15 cellular contexts compared by ENCODE assay signal in the genomic region with DNA sequence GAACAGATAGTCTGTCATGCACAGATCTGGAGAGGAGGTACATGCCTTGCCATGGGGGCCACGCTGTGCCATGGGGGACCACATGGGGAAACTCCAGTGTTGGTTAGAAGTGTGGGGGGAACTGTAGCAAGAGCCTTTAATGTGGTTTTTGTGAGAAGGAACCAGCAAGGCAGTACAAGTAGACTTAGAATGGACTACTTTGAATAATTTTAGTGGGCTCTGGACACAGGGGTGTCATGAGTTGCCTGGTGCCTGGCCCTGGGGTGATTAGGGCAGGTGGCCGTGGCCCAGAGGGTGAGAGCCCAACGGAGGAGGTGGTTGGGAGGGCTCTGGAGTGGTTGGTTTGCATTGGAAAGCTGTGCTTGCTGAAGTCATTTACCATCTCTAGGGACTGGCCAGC.
"Had no signal": no experiment of that assay in that cellular context is flagged by ENCODE, and none has a peak within 500 bp of the region (broad histone marks: within the 10 kb centered on the region; RNA-seq: fewer than 3 reads in every experiment).

No MANE protein-coding gene starts in this region.

- H3K27ac Mint-ChIP-seq: activated CD4-positive, alpha-beta T cell treated with anti-CD3 and anti-CD28 coated beads, Interleukin-2, amount 10 ng/mL, durations not matched to agents 7 days and 5 days; activated CD8-positive, alpha-beta memory T cell treated with anti-CD3 and anti-CD28 coated beads, Interleukin-2, amount 10 ng/mL, durations not matched to agents 7 days and 5 days; activated naive CD8-positive, alpha-beta T cell treated with anti-CD3 and anti-CD28 coated beads, Interleukin-2, amount 10 ng/mL, durations not matched to agents 7 days and 5 days; mesothelial cell of epicardium; neural progenitor cell had no signal

- DNase-seq: activated CD4-positive, alpha-beta T cell treated with anti-CD3 and anti-CD28 coated beads, Interleukin-2, amount 10 ng/mL, durations not matched to agents 7 days and 5 days; activated CD8-positive, alpha-beta memory T cell treated with anti-CD3 and anti-CD28 coated beads, Interleukin-2, amount 10 ng/mL, durations not matched to agents 7 days and 5 days; activated gamma-delta T cell; activated naive CD8-positive, alpha-beta T cell treated with anti-CD3 and anti-CD28 coated beads, Interleukin-2, amount 10 ng/mL, durations not matched to agents 7 days and 5 days; activated T-cell treated with anti-CD3 and anti-CD28 coated beads, Interleukin-2, amount 50 U/mL, for 4 hours; esophagus squamous epithelium; foreskin fibroblast; glutamatergic neuron; left cardiac atrium; lower lobe of right lung; pancreas; stimulated activated CD4-positive, alpha-beta T cell treated with anti-CD3 and anti-CD28 coated beads, Interleukin-15, amount 100 ng/mL, for 24 hours; thyroid gland had no signal

- H3K4me3 Mint-ChIP-seq: activated CD4-positive, alpha-beta T cell treated with anti-CD3 and anti-CD28 coated beads, Interleukin-2, amount 10 ng/mL, durations not matched to agents 7 days and 5 days; activated CD8-positive, alpha-beta memory T cell treated with anti-CD3 and anti-CD28 coated beads, Interleukin-2, amount 10 ng/mL, durations not matched to agents 7 days and 5 days; activated naive CD8-positive, alpha-beta T cell treated with anti-CD3 and anti-CD28 coated beads, Interleukin-2, amount 10 ng/mL, durations not matched to agents 7 days and 5 days; activated T-cell treated with anti-CD3 and anti-CD28 coated beads, Interleukin-2, amount 50 U/mL, for 4 hours; mesothelial cell of epicardium; neural progenitor cell had no signal

- ATAC-seq: activated CD8-positive, alpha-beta memory T cell treated with anti-CD3 and anti-CD28 coated beads, Interleukin-2, amount 10 ng/mL, durations not matched to agents 7 days and 5 days; activated T-cell treated with anti-CD3 and anti-CD28 coated beads, Interleukin-2, amount 50 U/mL, for 4 hours; left cardiac atrium; lower lobe of right lung; pancreas had no signal

- H3K9me3 Mint-ChIP-seq: activated CD4-positive, alpha-beta T cell treated with anti-CD3 and anti-CD28 coated beads, Interleukin-2, amount 10 ng/mL, durations not matched to agents 7 days and 5 days had no signal

- H3K36me3 Mint-ChIP-seq: activated CD8-positive, alpha-beta memory T cell treated with anti-CD3 and anti-CD28 coated beads, Interleukin-2, amount 10 ng/mL, durations not matched to agents 7 days and 5 days; activated naive CD8-positive, alpha-beta T cell treated with anti-CD3 and anti-CD28 coated beads, Interleukin-2, amount 10 ng/mL, durations not matched to agents 7 days and 5 days; mesothelial cell of epicardium; neural progenitor cell had no signal
